ENCODE assay signal across 8 cellular contexts in genomic region chr15:90293040-90293810, GRCh38. TPM values are rescaled to one million over a fixed set of nuclear protein-coding genes. Genes with fewer than 3 reads are reported as not detected.
DNase-seq lines count a peak whose midpoint lies in the region; ATAC-seq and TF ChIP-seq lines count a peak whose summit lies in the region.
"Not testable (repeated sequence)": the region's sequence is repeated elsewhere in the genome, so short reads cannot be mapped to it uniquely, and the experiment has no call there.

No MANE protein-coding gene starts in this region.

- H3K4me2 ChIP-seq in neuronal stem cell (ENCODE audit: insufficient read depth, low read length, poor library complexity, severe bottlenecking), result not testable (repeated sequence)

- not testable (repeated sequence) for H2AK5ac ChIP-seq in neuronal stem cell (ENCODE audit: low read depth, low read length)

- not testable (repeated sequence) for H3K14ac ChIP-seq in neuronal stem cell (ENCODE audit: low read length)

- H3K27ac ChIP-seq in neuronal stem cell (replicated peaks; ENCODE audit: low read length), result not testable (repeated sequence)

- H4K8ac ChIP-seq in neuronal stem cell (ENCODE audit: low read depth, low read length), result peak overlapping the region; percentile 20

- H3K9me3 ChIP-seq in neuronal stem cell (replicated peaks in 1 of 2; ENCODE audit: control insufficient read depth in 2 of 2, insufficient read depth in 1 of 2, low read depth in 1 of 2, low read length in 2 of 2), result not testable (repeated sequence)

- H3K79me1 ChIP-seq in neuronal stem cell (ENCODE audit: low read depth, low read length), result not testable (repeated sequence)

- not testable (repeated sequence) for H4K91ac ChIP-seq in neuronal stem cell (ENCODE audit: low read depth, low read length, poor library complexity)

- peaks cover 24% of the 10 kb centered on the region for H3K4me1 Mint-ChIP-seq in WTC11

- not testable (repeated sequence) for H3K9me3 Mint-ChIP-seq in WTC11

- POLR2A ChIA-PET in WTC11 (lab: Charles Lee), result interaction anchor here (0.6 to 1.2 kb wide), 4 partner anchors 45 to 340 kb away, joined by 3 to 4 read pairs (median 3); partner anchors contain the start of gene IQGAP1

- H3K4me1 ChIP-seq in neuronal stem cell (ENCODE audit: control insufficient read depth in 2 of 2, insufficient read depth in 1 of 2, low read depth in 1 of 2, low read length in 2 of 2), result not testable (repeated sequence)

- peak overlapping the region; percentile 58 for H3K18ac ChIP-seq in neuronal stem cell (ENCODE audit: low read length)

- peak overlapping the region; percentile 11; the same call in 1 of the 2 replicates for H3K4me3 Mint-ChIP-seq in WTC11

- peak overlapping the region; percentile 82 for H3K27ac Mint-ChIP-seq in WTC11

- H3K23ac ChIP-seq in neuronal stem cell (ENCODE audit: low read depth, low read length, poor library complexity), result peak overlapping the region; percentile 35

- not testable (repeated sequence) for H2BK120ac ChIP-seq in neuronal stem cell (ENCODE audit: low read depth, low read length)

- peak overlapping the region; percentile 37 for H3K9ac ChIP-seq in neuronal stem cell (ENCODE audit: low read depth, low read length, poor library complexity)

- not testable (repeated sequence) for H2BK5ac ChIP-seq in neuronal stem cell (ENCODE audit: low read length)

- H3K4ac ChIP-seq in neuronal stem cell (ENCODE audit: low read length), result not testable (repeated sequence)

- not testable (repeated sequence) for H3K36me3 ChIP-seq in neuronal stem cell (replicated peaks in 1 of 2; ENCODE audit: control insufficient read depth in 2 of 2, insufficient read depth in 2 of 2, low read length in 2 of 2)

- peak; percentile 100 for ATAC-seq in WTC11

- not testable (repeated sequence) for H2BK15ac ChIP-seq in neuronal stem cell (ENCODE audit: low read length)

- not testable (repeated sequence) for H2AFZ ChIP-seq in neuronal stem cell (ENCODE audit: low read length)

- no CpG with 5 or more reads among the region's 13 CpGs for WGBS in neuronal stem cell (ENCODE audit: extremely low coverage in 2 of 2, insufficient read length in 2 of 2, insufficient replicate concordance in 1 of 2), 2 donors

- H3K36me3 Mint-ChIP-seq in WTC11, result not testable (repeated sequence)

- not testable (repeated sequence) for H2BK12ac ChIP-seq in neuronal stem cell (ENCODE audit: low read length)

- CTCF ChIA-PET in WTC11 (lab: Charles Lee), result interaction anchor here (0.5 to 6.7 kb wide), 70 partner anchors 8 to 642 kb away, joined by 3 to 68 read pairs (median 5); partner anchors contain the start of genes ARPIN, CIB1, GDPGP1 and HDDC3

- H3K4me3 ChIP-seq in neuronal stem cell (ENCODE audit: low read length in 2 of 2), result not testable (repeated sequence)

- not testable (repeated sequence) for H3K27me3 Mint-ChIP-seq in WTC11 (ENCODE audit: low read depth)

- intact Hi-C loops in cardiac septum (cut with DNase I), result not testable (repeated sequence)

- DNase-seq in COLO668 (lab: John Stamatoyannopoulos, UW; ENCODE audit: unreplicated experiment) (peak; percentile 94), HuH-7.5 (ENCODE audit: low spot score) (peak; percentile 61), NCI-H526 (lab: John Stamatoyannopoulos, UW) (peak; percentile 88 to 94), WTC11 (ENCODE audit: low spot score) (peak; percentile 97), anterior cingulate cortex (lab: John Stamatoyannopoulos, UW) (peak in 45 of 58 donors; percentile 8 to 75 (median 37)), cardiac septum (ENCODE audit: low spot score) (peak; percentile 87), neuronal stem cell (ENCODE audit: low spot score) (peak; percentile 54)
- peak; percentile 29 to 49 for DNase-seq in stimulated activated CD8-positive, alpha-beta memory T cell treated with anti-CD3 and anti-CD28 coated beads, Interleukin-7, amount 100 ng/mL, for 1 hour (ENCODE audit: low read depth in 2 of 2)

- TF ChIP-seq CTCF in WTC11 (IDR thresholded peaks at IDR 0.05), result peak; percentile 80

- not testable (repeated sequence) for H3K27me3 ChIP-seq in neuronal stem cell (ENCODE audit: control insufficient read depth in 3 of 3, insufficient read depth in 3 of 3, low read depth in 1 of 3, low read length in 3 of 3)

TF ChIP-seq in WTC11, 78 proteins besides CTCF, POLR2A, EP300 and RAD21:
- TF ChIP-seq CREM (CRISPR knock-in tag; IDR thresholded peaks at IDR 0.05) (0 out of 2 replicates have a peak, but pooled peaks have one; percentile 57), HMGXB4 (CRISPR knock-in tag; IDR thresholded peaks at IDR 0.05) (peak; percentile 85), USF1 (CRISPR knock-in tag; IDR thresholded peaks at IDR 0.05) (peak; percentile 68), ETV6 (CRISPR knock-in tag; IDR thresholded peaks at IDR 0.05) (peak; percentile 53; the same call in 1 of the 2 replicates), ZNF121 (CRISPR knock-in tag; IDR thresholded peaks at IDR 0.05) (peak; percentile 64)
- TF ChIP-seq, protein P1, sequence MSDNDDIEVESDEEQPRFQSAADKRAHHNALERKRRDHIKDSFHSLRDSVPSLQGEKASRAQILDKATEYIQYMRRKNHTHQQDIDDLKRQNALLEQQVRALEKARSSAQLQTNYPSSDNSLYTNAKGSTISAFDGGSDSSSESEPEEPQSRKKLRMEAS (CRISPR knock-in tag; IDR thresholded peaks at IDR 0.05), result peak; percentile 74
- TF ChIP-seq, protein P2, sequence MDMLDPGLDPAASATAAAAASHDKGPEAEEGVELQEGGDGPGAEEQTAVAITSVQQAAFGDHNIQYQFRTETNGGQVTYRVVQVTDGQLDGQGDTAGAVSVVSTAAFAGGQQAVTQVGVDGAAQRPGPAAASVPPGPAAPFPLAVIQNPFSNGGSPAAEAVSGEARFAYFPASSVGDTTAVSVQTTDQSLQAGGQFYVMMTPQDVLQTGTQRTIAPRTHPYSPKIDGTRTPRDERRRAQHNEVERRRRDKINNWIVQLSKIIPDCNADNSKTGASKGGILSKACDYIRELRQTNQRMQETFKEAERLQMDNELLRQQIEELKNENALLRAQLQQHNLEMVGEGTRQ (CRISPR knock-in tag; IDR thresholded peaks at IDR 0.05), result peak; percentile 74

RNA-seq across cellular contexts. Expression of gene NGRN, which starts 27.8 kb away (rescaled TPM):
- total RNA-seq in WTC11 (2021) (77.8 to 88.5 TPM (median 88.1 TPM) in 3 replicates), cardiac septum (111 TPM)
- 106 TPM for polyA plus RNA-seq in neuronal stem cell (2013, experiment 1 of 2)
- polyA plus RNA-seq in neuronal stem cell (2013, experiment 2 of 2), result 104 TPM

RNA-seq across cellular contexts. Expression of gene TTLL13, which starts 43.9 kb away (rescaled TPM):
- total RNA-seq in WTC11 (2021), result 0.18 to 0.76 TPM (median 0.48 TPM) in 3 replicates
- 0.16 TPM for total RNA-seq in cardiac septum
- polyA plus RNA-seq in neuronal stem cell (2013, experiment 1 of 2), result 0.32 TPM
- 0.10 TPM for polyA plus RNA-seq in neuronal stem cell (2013, experiment 2 of 2)

RNA-seq across cellular contexts. Expression of gene ZNF774, which starts 58.9 kb away (rescaled TPM):
- 2.6 to 3.6 TPM (median 2.9 TPM) in 3 replicates for total RNA-seq in WTC11 (2021)
- total RNA-seq in cardiac septum, result 5.6 TPM
- 2.5 TPM for polyA plus RNA-seq in neuronal stem cell (2013, experiment 1 of 2)
- 2.8 TPM for polyA plus RNA-seq in neuronal stem cell (2013, experiment 2 of 2)

RNA-seq across cellular contexts. Expression of gene GDPGP1, which starts 59.2 kb away (rescaled TPM):
- total RNA-seq in WTC11 (2021) (2.6 to 6.7 TPM (median 5.3 TPM) in 3 replicates), cardiac septum (10.6 TPM)
- 1.2 TPM for polyA plus RNA-seq in neuronal stem cell (2013, experiment 1 of 2)
- polyA plus RNA-seq in neuronal stem cell (2013, experiment 2 of 2), result 1.6 TPM

RNA-seq across cellular contexts. Expression of gene CIB1, which starts 59.5 kb away (rescaled TPM):
- 26.1 to 29.6 TPM (median 26.9 TPM) in 3 replicates for total RNA-seq in WTC11 (2021)
- 69.9 TPM for total RNA-seq in cardiac septum
- polyA plus RNA-seq in neuronal stem cell (2013, experiment 1 of 2), result 18.7 TPM
- 18.6 TPM for polyA plus RNA-seq in neuronal stem cell (2013, experiment 2 of 2)

Comparison
In these comparisons a context has a peak if more than half of its experiments do, and no peak if none do; other contexts are left out.
1. DNase-seq: peak in every context shown above with its lines; median percentile 97 in WTC11; 94 in COLO668; 91 in NCI-H526; 87 in cardiac septum; 61 in HuH-7.5; 54 in neuronal stem cell; 39 in stimulated activated CD8-positive, alpha-beta memory T cell treated with anti-CD3 and anti-CD28 coated beads, Interleukin-7, amount 100 ng/mL, for 1 hour; 37 in anterior cingulate cortex.